ENCODE assay signal across 11 cellular contexts in the genomic region with DNA sequence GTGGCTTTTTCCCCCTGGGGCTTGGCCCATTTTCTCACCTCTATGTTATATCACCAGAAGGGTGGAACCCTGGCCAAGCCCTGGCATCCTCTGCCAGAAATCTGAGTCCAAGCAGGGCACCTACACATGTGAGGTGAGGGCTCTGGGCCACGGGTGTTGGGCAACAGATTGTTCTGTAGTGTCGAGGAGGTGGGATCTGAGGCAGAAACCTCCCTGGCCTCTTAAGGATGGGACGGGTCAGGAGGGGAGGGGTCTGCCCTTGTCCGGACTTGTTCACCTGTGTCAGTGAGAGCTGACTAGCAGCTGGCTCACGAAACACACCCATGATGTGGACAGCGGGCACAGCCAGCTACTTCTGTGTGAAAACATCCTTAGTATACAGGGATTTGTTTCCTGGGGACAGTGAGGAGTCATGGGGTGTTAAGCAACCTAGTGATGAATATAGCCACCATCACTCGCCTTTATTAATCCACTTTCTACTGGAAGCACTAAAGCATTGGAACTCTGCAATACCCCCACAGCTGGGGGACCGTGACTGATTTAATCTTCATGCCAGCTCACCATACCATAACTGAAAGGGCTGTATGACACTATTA. TPM values are rescaled to one million over a fixed set of nuclear protein-coding genes. Genes with fewer than 3 reads are reported as not detected.
A peak's percentile ranks its signal among the peaks of the same experiment; 100 is the strongest.
DNase-seq lines count a peak whose midpoint lies in the region; ATAC-seq and TF ChIP-seq lines count a peak whose summit lies in the region.
"Had no signal": no experiment of that assay in that cellular context is flagged by ENCODE, and none has a peak within 500 bp of the region (broad histone marks: within the 10 kb centered on the region; RNA-seq: fewer than 3 reads in every experiment).

No MANE protein-coding gene starts in this region.

- no peaks in the 10 kb centered on the region for H3K36me3 Mint-ChIP-seq in WTC11

- no peak for ATAC-seq in GM21390 (IDR thresholded peaks at IDR 0.05; ENCODE audit: unreplicated experiment)
- no peak for ATAC-seq in HG03460 (IDR thresholded peaks at IDR 0.05; ENCODE audit: unreplicated experiment)
- no peak for ATAC-seq in WTC11
- ATAC-seq: activated T-helper 17 cell treated with anti-CD3 and anti-CD28 coated beads, Interleukin-2, amount 50 U/mL, for 72 hours had no signal

- DNase-seq in HCEC 1CT (peak; percentile 83), brain microvascular endothelial cell (no peak), kidney tubule cell (ENCODE audit: low spot score) (peak; percentile 39), WTC11 (ENCODE audit: low spot score) (no peak), LoVo (ENCODE audit: low spot score) (no peak)
- DNase-seq: activated CD4-positive, CD25-positive, alpha-beta regulatory T cell; NCI-H2107 had no signal

- H3K9me3 Mint-ChIP-seq in WTC11, result no peaks in the 10 kb centered on the region
- H3K9me3 Mint-ChIP-seq: activated T-helper 17 cell treated with anti-CD3 and anti-CD28 coated beads, Interleukin-2, amount 50 U/mL, for 72 hours had no signal

- H3K4me1 ChIP-seq in subcutaneous abdominal adipose tissue (ENCODE audit: control insufficient read depth in 5 of 5, insufficient read depth in 5 of 5, low read length in 5 of 5), result peaks cover 35 to 100% (median 95%) of the 10 kb centered on the region in 5 donors

- no peak overlapping the region for H3K27ac Mint-ChIP-seq in WTC11
- H3K27ac Mint-ChIP-seq: activated T-helper 17 cell treated with anti-CD3 and anti-CD28 coated beads, Interleukin-2, amount 50 U/mL, for 72 hours had no signal

- H3K36me3 ChIP-seq in brain microvascular endothelial cell (replicated peaks), result no peaks in the 10 kb centered on the region
- H3K36me3 ChIP-seq in subcutaneous abdominal adipose tissue (ENCODE audit: control insufficient read depth in 5 of 5, insufficient read depth in 5 of 5, low read length in 5 of 5), result no peaks in the 10 kb centered on the region

- H3K9me3 ChIP-seq in subcutaneous abdominal adipose tissue (ENCODE audit: control insufficient read depth in 5 of 5, low read length in 5 of 5), result no peaks in the 10 kb centered on the region

- no peaks in the 10 kb centered on the region for H3K27me3 ChIP-seq in brain microvascular endothelial cell (replicated peaks)
- H3K27me3 ChIP-seq in subcutaneous abdominal adipose tissue (ENCODE audit: control insufficient read depth in 5 of 5, insufficient read depth in 4 of 5, low read length in 5 of 5), result no peaks in the 10 kb centered on the region

- H3K27ac ChIP-seq in brain microvascular endothelial cell (peak overlapping the region; percentile 94), subcutaneous abdominal adipose tissue (ENCODE audit: low read depth, low read length) (peak overlapping the region; percentile 93)

- CTCF ChIA-PET in WTC11 (lab: Charles Lee), result interaction anchor here (1.0 to 1.8 kb wide), 2 partner anchors 31 to 33 kb away, joined by 4 to 11 read pairs; no protein-coding TSS in a partner anchor

- H3K9ac ChIP-seq in subcutaneous abdominal adipose tissue (ENCODE audit: low read length in 5 of 5), result peak overlapping the region in 1 of 5 donors; percentile 11

- POLR2A ChIA-PET in WTC11 (lab: Charles Lee), result no interaction called here

- TF ChIP-seq CTCF in brain microvascular endothelial cell (IDR thresholded peaks at IDR 0.05; ENCODE audit: low read depth, low read length, missing control alignments) (no peak), WTC11 (IDR thresholded peaks at IDR 0.05) (no peak)

- H3K4me3 ChIP-seq in brain microvascular endothelial cell (ENCODE audit: low read depth, low read length) (no peak overlapping the region), subcutaneous abdominal adipose tissue (ENCODE audit: low read depth in 1 of 5, low read length in 5 of 5) (no peak overlapping the region)

- peaks cover 43% of the 10 kb centered on the region for H3K4me1 Mint-ChIP-seq in WTC11

- no peak overlapping the region for H3K4me3 Mint-ChIP-seq in WTC11
- H3K4me3 Mint-ChIP-seq: activated T-helper 17 cell treated with anti-CD3 and anti-CD28 coated beads, Interleukin-2, amount 50 U/mL, for 72 hours had no signal

- in situ Hi-C loops in brain microvascular endothelial cell (cut with HindIII; ENCODE audit: low pct_ligation_motif_present, low sequenced_read_pairs), result no loop called here

- peaks cover 10% of the 10 kb centered on the region for H3K27me3 Mint-ChIP-seq in WTC11 (ENCODE audit: low read depth)

TF ChIP-seq in WTC11, 78 proteins besides CTCF, POLR2A, EP300 and RAD21 (continues in another document):
- no peak for TF ChIP-seq NFE2L1 (CRISPR knock-in tag; IDR thresholded peaks at IDR 0.05)
- TF ChIP-seq, protein P1, sequence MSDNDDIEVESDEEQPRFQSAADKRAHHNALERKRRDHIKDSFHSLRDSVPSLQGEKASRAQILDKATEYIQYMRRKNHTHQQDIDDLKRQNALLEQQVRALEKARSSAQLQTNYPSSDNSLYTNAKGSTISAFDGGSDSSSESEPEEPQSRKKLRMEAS (CRISPR knock-in tag; IDR thresholded peaks at IDR 0.05), result no peak
- no peak for TF ChIP-seq SMAD3 (CRISPR knock-in tag; IDR thresholded peaks at IDR 0.05; ENCODE audit: borderline replicate concordance)
- no peak for TF ChIP-seq CREB1 (CRISPR knock-in tag; IDR thresholded peaks at IDR 0.05)
- TF ChIP-seq TEAD4 (CRISPR knock-in tag; IDR thresholded peaks at IDR 0.05), result no peak
- TF ChIP-seq, protein P2, sequence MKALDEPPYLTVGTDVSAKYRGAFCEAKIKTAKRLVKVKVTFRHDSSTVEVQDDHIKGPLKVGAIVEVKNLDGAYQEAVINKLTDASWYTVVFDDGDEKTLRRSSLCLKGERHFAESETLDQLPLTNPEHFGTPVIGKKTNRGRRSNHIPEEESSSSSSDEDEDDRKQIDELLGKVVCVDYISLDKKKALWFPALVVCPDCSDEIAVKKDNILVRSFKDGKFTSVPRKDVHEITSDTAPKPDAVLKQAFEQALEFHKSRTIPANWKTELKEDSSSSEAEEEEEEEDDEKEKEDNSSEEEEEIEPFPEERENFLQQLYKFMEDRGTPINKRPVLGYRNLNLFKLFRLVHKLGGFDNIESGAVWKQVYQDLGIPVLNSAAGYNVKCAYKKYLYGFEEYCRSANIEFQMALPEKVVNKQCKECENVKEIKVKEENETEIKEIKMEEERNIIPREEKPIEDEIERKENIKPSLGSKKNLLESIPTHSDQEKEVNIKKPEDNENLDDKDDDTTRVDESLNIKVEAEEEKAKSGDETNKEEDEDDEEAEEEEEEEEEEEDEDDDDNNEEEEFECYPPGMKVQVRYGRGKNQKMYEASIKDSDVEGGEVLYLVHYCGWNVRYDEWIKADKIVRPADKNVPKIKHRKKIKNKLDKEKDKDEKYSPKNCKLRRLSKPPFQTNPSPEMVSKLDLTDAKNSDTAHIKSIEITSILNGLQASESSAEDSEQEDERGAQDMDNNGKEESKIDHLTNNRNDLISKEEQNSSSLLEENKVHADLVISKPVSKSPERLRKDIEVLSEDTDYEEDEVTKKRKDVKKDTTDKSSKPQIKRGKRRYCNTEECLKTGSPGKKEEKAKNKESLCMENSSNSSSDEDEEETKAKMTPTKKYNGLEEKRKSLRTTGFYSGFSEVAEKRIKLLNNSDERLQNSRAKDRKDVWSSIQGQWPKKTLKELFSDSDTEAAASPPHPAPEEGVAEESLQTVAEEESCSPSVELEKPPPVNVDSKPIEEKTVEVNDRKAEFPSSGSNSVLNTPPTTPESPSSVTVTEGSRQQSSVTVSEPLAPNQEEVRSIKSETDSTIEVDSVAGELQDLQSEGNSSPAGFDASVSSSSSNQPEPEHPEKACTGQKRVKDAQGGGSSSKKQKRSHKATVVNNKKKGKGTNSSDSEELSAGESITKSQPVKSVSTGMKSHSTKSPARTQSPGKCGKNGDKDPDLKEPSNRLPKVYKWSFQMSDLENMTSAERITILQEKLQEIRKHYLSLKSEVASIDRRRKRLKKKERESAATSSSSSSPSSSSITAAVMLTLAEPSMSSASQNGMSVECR (CRISPR knock-in tag; IDR thresholded peaks at IDR 0.05; ENCODE audit: borderline replicate concordance), result no peak
- TF ChIP-seq, protein P3, sequence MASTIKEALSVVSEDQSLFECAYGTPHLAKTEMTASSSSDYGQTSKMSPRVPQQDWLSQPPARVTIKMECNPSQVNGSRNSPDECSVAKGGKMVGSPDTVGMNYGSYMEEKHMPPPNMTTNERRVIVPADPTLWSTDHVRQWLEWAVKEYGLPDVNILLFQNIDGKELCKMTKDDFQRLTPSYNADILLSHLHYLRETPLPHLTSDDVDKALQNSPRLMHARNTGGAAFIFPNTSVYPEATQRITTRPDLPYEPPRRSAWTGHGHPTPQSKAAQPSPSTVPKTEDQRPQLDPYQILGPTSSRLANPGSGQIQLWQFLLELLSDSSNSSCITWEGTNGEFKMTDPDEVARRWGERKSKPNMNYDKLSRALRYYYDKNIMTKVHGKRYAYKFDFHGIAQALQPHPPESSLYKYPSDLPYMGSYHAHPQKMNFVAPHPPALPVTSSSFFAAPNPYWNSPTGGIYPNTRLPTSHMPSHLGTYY (CRISPR knock-in tag; IDR thresholded peaks at IDR 0.05), result no peak
- TF ChIP-seq, protein P4, sequence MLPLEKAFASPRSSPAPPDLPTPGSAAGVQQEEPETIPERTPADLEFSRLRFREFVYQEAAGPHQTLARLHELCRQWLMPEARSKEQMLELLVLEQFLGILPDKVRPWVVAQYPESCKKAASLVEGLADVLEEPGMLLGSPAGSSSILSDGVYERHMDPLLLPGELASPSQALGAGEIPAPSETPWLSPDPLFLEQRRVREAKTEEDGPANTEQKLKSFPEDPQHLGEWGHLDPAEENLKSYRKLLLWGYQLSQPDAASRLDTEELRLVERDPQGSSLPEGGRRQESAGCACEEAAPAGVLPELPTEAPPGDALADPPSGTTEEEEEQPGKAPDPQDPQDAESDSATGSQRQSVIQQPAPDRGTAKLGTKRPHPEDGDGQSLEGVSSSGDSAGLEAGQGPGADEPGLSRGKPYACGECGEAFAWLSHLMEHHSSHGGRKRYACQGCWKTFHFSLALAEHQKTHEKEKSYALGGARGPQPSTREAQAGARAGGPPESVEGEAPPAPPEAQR (CRISPR knock-in tag; IDR thresholded peaks at IDR 0.05), result no peak
- no peak for TF ChIP-seq ZNF396 (CRISPR knock-in tag; IDR thresholded peaks at IDR 0.05; ENCODE audit: borderline replicate concordance)

RNA-seq across cellular contexts. Expression of a gene that starts 35.6 kb away (rescaled TPM):
- 4.5 to 8.5 TPM (median 4.7 TPM) in 3 replicates for total RNA-seq in WTC11 (2021)

Comparison
In these comparisons a context has a peak if more than half of its experiments do, and no peak if none do; other contexts are left out.
1. DNase-seq: peak in HCEC 1CT (single experiment) and kidney tubule cell (single experiment); none in brain microvascular endothelial cell (single experiment), WTC11 (single experiment) and LoVo (single experiment).